12 cellular contexts compared by ENCODE assay signal in the genomic region with DNA sequence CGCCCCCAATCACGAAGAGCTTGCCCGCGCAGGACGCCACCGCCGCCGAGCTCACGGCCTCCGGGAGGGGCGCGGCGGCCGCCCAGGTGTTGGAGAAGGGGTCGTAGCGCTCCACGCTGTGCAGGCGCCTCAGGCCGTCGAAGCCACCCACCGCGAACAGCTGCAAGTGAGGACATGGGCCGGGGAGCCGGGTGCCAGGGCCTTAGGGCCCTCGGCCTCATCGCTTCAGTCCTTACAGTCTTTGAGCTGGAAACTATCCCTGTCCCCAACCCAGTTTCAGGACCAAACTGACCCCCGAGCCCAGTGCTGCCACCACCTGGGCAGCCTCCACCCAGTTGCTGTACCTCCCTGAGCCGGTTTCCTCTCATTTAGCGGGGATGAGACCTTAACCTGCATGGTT. TPM values are rescaled to one million over a fixed set of nuclear protein-coding genes. Genes with fewer than 3 reads are reported as not detected.
DNase-seq lines count a peak whose midpoint lies in the region; ATAC-seq, FAIRE-seq and TF ChIP-seq lines count a peak whose summit lies in the region.
"Had no signal": no experiment of that assay in that cellular context is flagged by ENCODE, and none has a peak within 500 bp of the region (broad histone marks: within the 10 kb centered on the region; RNA-seq: fewer than 3 reads in every experiment).

No MANE protein-coding gene starts in this region.

- H2AFZ ChIP-seq in HepG2 (ENCODE audit: low read length) (no peak overlapping the region), hepatocyte (no peak overlapping the region)

- in situ Hi-C loops in HepG2 (cut with HindIII; ENCODE audit: extremely low pct_ligation_motif_present, low pct_unique_long_range_greater_than_20kb), result no loop called here
- in situ Hi-C loops in Panc1 (cut with HindIII; ENCODE audit: low pct_unique_long_range_greater_than_20kb, low sequenced_read_pairs), result no loop called here

- H3K9me3 Mint-ChIP-seq in stimulated activated naive CD8-positive, alpha-beta T cell treated with anti-CD3 and anti-CD28 coated beads, Interleukin-15, amount 100 ng/mL, for 72 hours, result peaks cover 0 to 11% of the 10 kb centered on the region in 2 donors
- no peaks in the 10 kb centered on the region for H3K9me3 Mint-ChIP-seq in CD4-positive, alpha-beta T cell

- no peaks in the 10 kb centered on the region for H3K9me3 ChIP-seq in HepG2 (ENCODE audit: low read length)
- no peaks in the 10 kb centered on the region for H3K9me3 ChIP-seq in right lobe of liver
- H3K9me3 ChIP-seq in Panc1 (ENCODE audit: control insufficient read depth, insufficient read depth, low read depth, low read length), result no peaks in the 10 kb centered on the region
- H3K9me3 ChIP-seq in hepatocyte (ENCODE audit: low read depth), result peaks cover 5% of the 10 kb centered on the region
- H3K9me3 ChIP-seq in CD4-positive, alpha-beta T cell (ENCODE audit: control insufficient read depth, low read length), result no peaks in the 10 kb centered on the region

- H3K4me2 ChIP-seq in HepG2 (ENCODE audit: low read depth, low read length) (no peak overlapping the region), hepatocyte (no peak overlapping the region)

- H3K27ac ChIP-seq in HepG2 (ENCODE audit: extremely low read length, insufficient read depth, low read length) (no peak overlapping the region), right lobe of liver (no peak overlapping the region), Panc1 (ENCODE audit: low read length) (no peak overlapping the region), hepatocyte (no peak overlapping the region)
- H3K27ac ChIP-seq in CD4-positive, alpha-beta T cell (ENCODE audit: low read depth, low read length), result no peak overlapping the region

- no peaks in the 10 kb centered on the region for H3K9me2 ChIP-seq in hepatocyte (replicated peaks; ENCODE audit: insufficient read depth)

- ATAC-seq in HepG2, result no peak
- no peak for ATAC-seq in right lobe of liver
- ATAC-seq in Panc1, result no peak
- no peak for ATAC-seq in stimulated activated naive CD8-positive, alpha-beta T cell treated with anti-CD3 and anti-CD28 coated beads, Interleukin-15, amount 100 ng/mL, for 72 hours
- ATAC-seq in CD4-positive, alpha-beta T cell (ENCODE audit: poor library complexity), result no peak
- ATAC-seq in GM19351 (IDR thresholded peaks at IDR 0.05; ENCODE audit: unreplicated experiment), result no peak
- ATAC-seq: GM12878 had no signal

- TF ChIP-seq EP300 in HepG2 (IDR thresholded peaks at IDR 0.05; ENCODE audit: low read depth in 2 of 2, low read length in 2 of 2), result no peak
- no peak for TF ChIP-seq EP300 in HepG2 (CRISPR knock-in tag; IDR thresholded peaks at IDR 0.05; ENCODE audit: borderline replicate concordance)

- peaks cover 20% of the 10 kb centered on the region for H3K36me3 Mint-ChIP-seq in CD4-positive, alpha-beta T cell (ENCODE audit: low read depth)

- CTCF ChIA-PET in HepG2 (lab: Yijun Ruan, JAX; ENCODE audit: low intra/inter-chr PET ratio, low total read pairs) (interaction anchor here (0.8 kb wide), 1 partner anchor 37 kb away, joined by 4 read pairs; no protein-coding TSS in a partner anchor), Panc1 (lab: Charles Lee) (interaction anchor here (1.0 to 2.6 kb wide), 2 partner anchors 17 to 37 kb away, joined by 3 to 8 read pairs; no protein-coding TSS in a partner anchor)
- CTCF ChIA-PET in CD4-positive, alpha-beta T cell (lab: Charles Lee), result interaction anchor here (2.4 kb wide), 1 partner anchor 17 kb away, joined by 6 read pairs; no protein-coding TSS in a partner anchor

- POLR2A ChIA-PET in HepG2 (lab: Yijun Ruan, JAX), result interaction anchor here (1.2 to 1.6 kb wide), 2 partner anchors 17 to 25 kb away, joined by 3 to 5 read pairs; no protein-coding TSS in a partner anchor
- POLR2A ChIA-PET in Panc1 (lab: Charles Lee), result no interaction called here
- POLR2A ChIA-PET in CD4-positive, alpha-beta T cell (lab: Charles Lee), result no interaction called here

- H3K4me1 ChIP-seq in HepG2 (ENCODE audit: insufficient read depth, low read length) (peaks cover 52% of the 10 kb centered on the region), right lobe of liver (peaks cover 0 to 20% (median 9%) of the 10 kb centered on the region in 4 donors), Panc1 (ENCODE audit: control insufficient read depth, insufficient read depth, low read length) (peaks cover 27% of the 10 kb centered on the region), hepatocyte (ENCODE audit: insufficient read depth) (peaks cover 29% of the 10 kb centered on the region)

- H3K79me2 ChIP-seq in HepG2 (ENCODE audit: insufficient read depth, low read length), result no peaks in the 10 kb centered on the region
- H3K79me2 ChIP-seq in hepatocyte, result no peaks in the 10 kb centered on the region

- peak; percentile 8 for FAIRE-seq in HepG2 (lab: Jason Lieb, UNC)
- FAIRE-seq: GM12878 had no signal

- H3K36me3 ChIP-seq in HepG2 (replicated peaks in 1 of 2; ENCODE audit: control insufficient read depth in 1 of 2, insufficient read depth in 2 of 2, low read length in 2 of 2) (no peaks in the 10 kb centered on the region), right lobe of liver (no peaks in the 10 kb centered on the region), Panc1 (ENCODE audit: control insufficient read depth, insufficient read depth, low read length) (no peaks in the 10 kb centered on the region), hepatocyte (replicated peaks; ENCODE audit: insufficient read depth, low read depth) (no peaks in the 10 kb centered on the region)

- intact Hi-C loops in HepG2 (cut with micrococcal nuclease; ENCODE audit: unreplicated experiment), result no loop called here
- intact Hi-C loops in right lobe of liver (cut with DNase I), result no loop called here
- intact Hi-C loops in Panc1 (cut with micrococcal nuclease; ENCODE audit: unreplicated experiment), result loop anchor here (2.0 kb wide), 1 partner anchor 37 kb away; no protein-coding TSS in a partner anchor
- intact Hi-C loops in CD4-positive, alpha-beta T cell (cut with DNase I, micrococcal nuclease), result no loop called here

- no peak overlapping the region for H3K9ac ChIP-seq in HepG2 (ENCODE audit: insufficient read depth, low read depth, low read length)

- TF ChIP-seq RAD21 in HepG2 (CRISPR knock-in tag; IDR thresholded peaks at IDR 0.05), result 0 out of 2 replicates have a peak, but pooled peaks have one; percentile 25

- H3K4me3 ChIP-seq in HepG2 (replicated peaks in 1 of 3; ENCODE audit: insufficient read depth in 1 of 3, low read depth in 2 of 3, low read length in 3 of 3) (no peak overlapping the region), right lobe of liver (no peak overlapping the region), Panc1 (ENCODE audit: low read depth in 2 of 2, low read length in 2 of 2) (no peak overlapping the region), hepatocyte (no peak overlapping the region)
- H3K4me3 ChIP-seq: GM12878 had no signal

- BruUV-seq in HepG2 (replicated peaks; lab: Mats Ljungman, UMichigan) (no TSS peak), Panc1 (replicated peaks; lab: Mats Ljungman, UMichigan) (no TSS peak)

- H3K4me1 Mint-ChIP-seq in stimulated activated naive CD8-positive, alpha-beta T cell treated with anti-CD3 and anti-CD28 coated beads, Interleukin-15, amount 100 ng/mL, for 72 hours, result peaks cover 18% of the 10 kb centered on the region
- peaks cover 19% of the 10 kb centered on the region for H3K4me1 Mint-ChIP-seq in CD4-positive, alpha-beta T cell (ENCODE audit: low read depth)

- H3K27me3 ChIP-seq in HepG2 (ENCODE audit: control insufficient read depth in 1 of 2, insufficient read depth in 2 of 2, low read length in 2 of 2) (peaks cover under 1 to 9% of the 10 kb centered on the region in 2 experiments; a peak in 2 of 5 replicates), right lobe of liver (peaks cover 0 to 6% of the 10 kb centered on the region in 2 donors), Panc1 (ENCODE audit: control insufficient read depth, insufficient read depth, low read length) (no peaks in the 10 kb centered on the region), hepatocyte (peaks cover 11% of the 10 kb centered on the region)
- peaks cover 8% of the 10 kb centered on the region for H3K27me3 ChIP-seq in CD4-positive, alpha-beta T cell (ENCODE audit: control insufficient read depth, insufficient read depth, low read length)

- H3K4me3 Mint-ChIP-seq in stimulated activated naive CD8-positive, alpha-beta T cell treated with anti-CD3 and anti-CD28 coated beads, Interleukin-15, amount 100 ng/mL, for 72 hours, result no peak overlapping the region
- no peak overlapping the region for H3K4me3 Mint-ChIP-seq in CD4-positive, alpha-beta T cell

- peaks cover 22% of the 10 kb centered on the region for H3K27me3 Mint-ChIP-seq in stimulated activated naive CD8-positive, alpha-beta T cell treated with anti-CD3 and anti-CD28 coated beads, Interleukin-15, amount 100 ng/mL, for 72 hours
- peaks cover 21% of the 10 kb centered on the region for H3K27me3 Mint-ChIP-seq in CD4-positive, alpha-beta T cell

- TF ChIP-seq POLR2A in HepG2 (IDR thresholded peaks at IDR 0.05; ENCODE audit: insufficient read depth in 1 of 2, low read depth in 2 of 2, low read length in 2 of 2) (no peak), right lobe of liver (IDR thresholded peaks at IDR 0.05) (no peak)

- peaks cover 10% of the 10 kb centered on the region for H4K20me1 ChIP-seq in HepG2 (ENCODE audit: insufficient read depth, low read length)
- H4K20me1 ChIP-seq in hepatocyte (ENCODE audit: insufficient read depth, poor library complexity, severe bottlenecking), result no peaks in the 10 kb centered on the region

- DNase-seq in HepG2 (ENCODE audit: low spot score), result no peak
- no peak for DNase-seq in right lobe of liver
- DNase-seq in Panc1 (ENCODE audit: low read depth, low spot score), result no peak
- no peak for DNase-seq in hepatocyte (ENCODE audit: low spot score)
- DNase-seq in stimulated activated naive CD8-positive, alpha-beta T cell treated with anti-CD3 and anti-CD28 coated beads, Interleukin-15, amount 100 ng/mL, for 72 hours, result no peak
- no peak for DNase-seq in CD4-positive, alpha-beta T cell
- DNase-seq in GM19240 (ENCODE audit: insufficient read length, low spot score), result no peak
- DNase-seq: amniotic stem cell, NCI-H1417 treated with DMSO at 0.1 percent for 48 hours, T-helper 2 cell had no signal

- TF ChIP-seq CTCF in HepG2 (CRISPR knock-in tag; IDR thresholded peaks at IDR 0.05) (peak; percentile 66), right lobe of liver (IDR thresholded peaks at IDR 0.05) (peak in 2 of 4 donors; percentile 10 to 15), Panc1 (IDR thresholded peaks at IDR 0.05) (peak; percentile 78; the same call in 1 of the 2 replicates), hepatocyte (IDR thresholded peaks at IDR 0.05; ENCODE audit: poor library complexity) (peak; percentile 11)
- no peak for TF ChIP-seq CTCF in CD4-positive, alpha-beta T cell (IDR thresholded peaks at IDR 0.05)

- H3K27ac Mint-ChIP-seq in stimulated activated naive CD8-positive, alpha-beta T cell treated with anti-CD3 and anti-CD28 coated beads, Interleukin-15, amount 100 ng/mL, for 72 hours, result no peak overlapping the region
- no peak overlapping the region for H3K27ac Mint-ChIP-seq in CD4-positive, alpha-beta T cell

- 91% methylated on average over 25 of the region's 29 CpGs for WGBS in HepG2 (ENCODE audit: low lambda C conversion rate)
- 84% methylated on average over 5 of the region's 29 CpGs for WGBS in right lobe of liver (ENCODE audit: insufficient coverage, low coverage, low lambda C conversion rate, missing lambda C conversion rate)
- WGBS in hepatocyte (ENCODE audit: low lambda C conversion rate, missing lambda C conversion rate), result 61% methylated on average over 29 of the region's 29 CpGs

RNA-seq across cellular contexts. Expression of a gene that starts 7.6 kb away (rescaled TPM):
- total RNA-seq in HepG2 (2016; rRNA removed; fragmentation: Illumina TruSeq; extraction: Trizol) (not detected in 2 replicates), right lobe of liver (under 1 TPM in 1 of 6 experiments, not detected in 5; 0.09 TPM), Panc1 (2021; ENCODE audit: unreplicated experiment) (10.9 TPM), hepatocyte (0.63 and 0.88 TPM in 2 replicates)
- not detected in 2 replicates for total RNA-seq in HepG2 (2016; cell fraction: cytosol; rRNA removed; fragmentation: Illumina TruSeq; extraction: Trizol; ENCODE audit: low read depth)
- total RNA-seq in HepG2 (2016; cell fraction: insoluble cytoplasmic fraction; rRNA removed; fragmentation: Illumina TruSeq; extraction: Trizol), result not detected in 2 replicates
- not detected in 2 replicates for total RNA-seq in HepG2 (2016; cell fraction: membrane; rRNA removed; fragmentation: Illumina TruSeq; extraction: Trizol)
- not detected in 2 replicates for total RNA-seq in HepG2 (2016; cell fraction: nucleus; rRNA removed; fragmentation: Illumina TruSeq; extraction: Trizol)
- polyA plus RNA-seq in HepG2 (2011; rRNA removed) (not detected in 2 replicates), hepatocyte (1.7 and 3.2 TPM in 2 replicates)
- 0.03 TPM in 1 of 2 replicates, not detected in the other for polyA plus RNA-seq in HepG2 (2011; cell fraction: cytosol; rRNA removed)
- polyA plus RNA-seq in HepG2 (2011; cell fraction: nucleus; rRNA removed), result 0.10 and 0.14 TPM in 2 replicates
- polyA plus RNA-seq in HepG2 (2012), result 0.12 TPM in 1 of 2 replicates, not detected in the other
- polyA plus RNA-seq in HepG2 (2016; cell fraction: cytosol; fragmentation: Illumina TruSeq; extraction: Trizol; ENCODE audit: low read depth), result not detected in 2 replicates
- not detected in 2 replicates for polyA plus RNA-seq in HepG2 (2016; cell fraction: insoluble cytoplasmic fraction; fragmentation: Illumina TruSeq; extraction: Trizol; ENCODE audit: low read depth)
- not detected in 2 replicates for polyA plus RNA-seq in HepG2 (2016; cell fraction: membrane; fragmentation: Illumina TruSeq; extraction: Trizol; ENCODE audit: low read depth)
- 1.3 TPM in 1 of 2 replicates, not detected in the other for polyA plus RNA-seq in HepG2 (2016; cell fraction: nucleus; fragmentation: Illumina TruSeq; extraction: Trizol; ENCODE audit: insufficient read depth, low read depth)
- polyA minus RNA-seq in HepG2 (2011; rRNA and poly(A)+ RNA removed; ENCODE audit: low replicate concordance), result 9.7 TPM in 1 of 2 replicates, not detected in the other
- polyA minus RNA-seq in HepG2 (2011; cell fraction: cytosol; rRNA and poly(A)+ RNA removed), result 0.70 TPM in 1 of 2 replicates, not detected in the other
- polyA minus RNA-seq in HepG2 (2011; cell fraction: nucleus; rRNA and poly(A)+ RNA removed), result 0.64 TPM in 1 of 2 replicates, not detected in the other
- polyA plus RNA-seq in Panc1 (2012; ENCODE audit: insufficient read length), result 18.9 TPM
- under 1 TPM; 0.33 to 0.81 TPM for total RNA-seq in CD4-positive, alpha-beta T cell

RNA-seq across cellular contexts. Expression of a gene that starts 26.1 kb away (rescaled TPM):
- total RNA-seq in HepG2 (2016; rRNA removed; fragmentation: Illumina TruSeq; extraction: Trizol), result 2,143 and 2,814 TPM in 2 replicates
- total RNA-seq in HepG2 (2016; cell fraction: cytosol; rRNA removed; fragmentation: Illumina TruSeq; extraction: Trizol; ENCODE audit: low read depth), result 3,026 and 3,837 TPM in 2 replicates
- total RNA-seq in HepG2 (2016; cell fraction: insoluble cytoplasmic fraction; rRNA removed; fragmentation: Illumina TruSeq; extraction: Trizol), result 2,366 and 2,701 TPM in 2 replicates
- 5,197 and 5,735 TPM in 2 replicates for total RNA-seq in HepG2 (2016; cell fraction: membrane; rRNA removed; fragmentation: Illumina TruSeq; extraction: Trizol)
- total RNA-seq in HepG2 (2016; cell fraction: nucleus; rRNA removed; fragmentation: Illumina TruSeq; extraction: Trizol), result 799 and 826 TPM in 2 replicates
- 3,295 and 3,616 TPM in 2 replicates for polyA plus RNA-seq in HepG2 (2011; rRNA removed)
- 3,790 and 3,975 TPM in 2 replicates for polyA plus RNA-seq in HepG2 (2011; cell fraction: cytosol; rRNA removed)
- 1,120 and 1,329 TPM in 2 replicates for polyA plus RNA-seq in HepG2 (2011; cell fraction: nucleus; rRNA removed)
- polyA plus RNA-seq in HepG2 (2012), result 4,677 and 5,383 TPM in 2 replicates
- polyA plus RNA-seq in HepG2 (2016; cell fraction: cytosol; fragmentation: Illumina TruSeq; extraction: Trizol; ENCODE audit: low read depth), result 4,653 and 5,328 TPM in 2 replicates
- 3,740 and 3,849 TPM in 2 replicates for polyA plus RNA-seq in HepG2 (2016; cell fraction: insoluble cytoplasmic fraction; fragmentation: Illumina TruSeq; extraction: Trizol; ENCODE audit: low read depth)
- 7,247 and 7,550 TPM in 2 replicates for polyA plus RNA-seq in HepG2 (2016; cell fraction: membrane; fragmentation: Illumina TruSeq; extraction: Trizol; ENCODE audit: low read depth)
- 2,020 and 2,028 TPM in 2 replicates for polyA plus RNA-seq in HepG2 (2016; cell fraction: nucleus; fragmentation: Illumina TruSeq; extraction: Trizol; ENCODE audit: insufficient read depth, low read depth)
- polyA minus RNA-seq in HepG2 (2011; rRNA and poly(A)+ RNA removed; ENCODE audit: low replicate concordance), result 1,170 and 2,337 TPM in 2 replicates
- polyA minus RNA-seq in HepG2 (2011; cell fraction: cytosol; rRNA and poly(A)+ RNA removed), result 547 and 597 TPM in 2 replicates
- polyA minus RNA-seq in HepG2 (2011; cell fraction: nucleus; rRNA and poly(A)+ RNA removed), result 281 and 352 TPM in 2 replicates
- total RNA-seq in right lobe of liver, result 100 to 1,000 TPM; 311 to 560 (median 447) TPM
- 2,945 TPM for total RNA-seq in Panc1 (2021; ENCODE audit: unreplicated experiment)
- 2,908 TPM for polyA plus RNA-seq in Panc1 (2012; ENCODE audit: insufficient read length)
- total RNA-seq in hepatocyte, result 1,201 and 1,418 TPM in 2 replicates
- polyA plus RNA-seq in hepatocyte, result 1,042 and 1,094 TPM in 2 replicates
- total RNA-seq in CD4-positive, alpha-beta T cell, result 1,000 to 10,000 TPM; 4,753 to 4,828 TPM
